In the genomic region with DNA sequence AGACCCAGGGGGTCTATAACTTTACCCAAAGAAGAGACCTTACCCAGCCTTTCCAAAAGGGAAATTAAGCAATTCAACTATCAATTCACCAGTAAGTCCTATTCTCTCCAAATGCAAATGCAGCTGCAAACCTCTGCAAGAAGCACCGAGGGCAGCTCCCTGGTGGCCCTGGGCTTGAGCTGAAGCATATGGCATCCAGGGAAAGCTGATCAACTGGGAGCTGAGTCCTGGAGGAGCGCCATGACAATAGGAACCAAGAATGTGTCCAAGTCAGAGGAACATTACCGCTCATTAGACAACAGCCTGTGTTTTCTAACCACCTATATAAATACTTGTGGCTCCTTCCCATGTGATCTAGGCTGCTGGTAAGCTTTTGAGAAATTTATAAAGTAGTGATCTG, we compare ENCODE assay signal across 21 cellular contexts.
"Had no signal": no experiment of that assay in that cellular context is flagged by ENCODE, and none has a peak within 500 bp of the region (broad histone marks: within the 10 kb centered on the region; RNA-seq: fewer than 3 reads in every experiment).

No MANE protein-coding gene starts in this region.

- H3K9me3 Mint-ChIP-seq: activated CD4-positive, alpha-beta T cell treated with anti-CD3 and anti-CD28 coated beads, Interleukin-2, amount 10 ng/mL, durations not matched to agents 24 days and 14 days; activated CD8-positive, alpha-beta T cell treated with anti-CD3 and anti-CD28 coated beads for 36 hours; activated naive CD8-positive, alpha-beta T cell treated with anti-CD3 and anti-CD28 coated beads, Interleukin-2, amount 50 U/mL, for 24 hours; activated T-cell treated with anti-CD3 and anti-CD28 coated beads, Interleukin-2, amount 50 U/mL, for 4 hours; natural killer cell treated with Interleukin-12 subunit alpha and Interleukin-12 subunit beta and Interleukin-15 and Interleukin-18, amount 100 ng/mL, for 72 hours had no signal

- H3K36me3 Mint-ChIP-seq: activated naive CD4-positive, alpha-beta T cell treated with anti-CD3 and anti-CD28 coated beads, Interleukin-2, amount 10 ng/mL, durations not matched to agents 7 days and 5 days; mesothelial cell of epicardium; natural killer cell treated with Interleukin-12 subunit alpha and Interleukin-12 subunit beta and Interleukin-15 and Interleukin-18, amount 100 ng/mL, for 72 hours had no signal

- H3K4me3 Mint-ChIP-seq: activated CD4-positive, alpha-beta T cell treated with anti-CD3 and anti-CD28 coated beads, Interleukin-2, amount 10 ng/mL, durations not matched to agents 24 days and 14 days; activated CD8-positive, alpha-beta T cell treated with anti-CD3 and anti-CD28 coated beads for 36 hours; activated naive CD4-positive, alpha-beta T cell treated with anti-CD3 and anti-CD28 coated beads, Interleukin-2, amount 10 ng/mL, durations not matched to agents 7 days and 5 days; activated naive CD8-positive, alpha-beta T cell treated with anti-CD3 and anti-CD28 coated beads, Interleukin-2, amount 50 U/mL, for 24 hours; activated T-cell treated with anti-CD3 and anti-CD28 coated beads, Interleukin-2, amount 50 U/mL, for 4 hours; mesothelial cell of epicardium; natural killer cell treated with Interleukin-12 subunit alpha and Interleukin-12 subunit beta and Interleukin-15 and Interleukin-18, amount 100 ng/mL, for 72 hours had no signal

- H3K9ac ChIP-seq: parathyroid adenoma had no signal

- H3K27ac Mint-ChIP-seq: activated CD4-positive, alpha-beta T cell treated with anti-CD3 and anti-CD28 coated beads, Interleukin-2, amount 10 ng/mL, durations not matched to agents 24 days and 14 days; activated CD8-positive, alpha-beta T cell treated with anti-CD3 and anti-CD28 coated beads for 36 hours; activated naive CD4-positive, alpha-beta T cell treated with anti-CD3 and anti-CD28 coated beads, Interleukin-2, amount 10 ng/mL, durations not matched to agents 7 days and 5 days; activated naive CD8-positive, alpha-beta T cell treated with anti-CD3 and anti-CD28 coated beads, Interleukin-2, amount 50 U/mL, for 24 hours; mesothelial cell of epicardium; natural killer cell treated with Interleukin-12 subunit alpha and Interleukin-12 subunit beta and Interleukin-15 and Interleukin-18, amount 100 ng/mL, for 72 hours had no signal

- H3K9me3 ChIP-seq: uterus had no signal

- DNase-seq: activated CD4-positive, CD25-positive, alpha-beta regulatory T cell; activated CD8-positive, alpha-beta T cell treated with anti-CD3 and anti-CD28 coated beads for 36 hours; activated naive CD4-positive, alpha-beta T cell treated with anti-CD3 and anti-CD28 coated beads, Interleukin-2, amount 10 ng/mL, durations not matched to agents 7 days and 5 days; activated naive CD8-positive, alpha-beta T cell treated with anti-CD3 and anti-CD28 coated beads, Interleukin-2, amount 50 U/mL, for 24 hours; activated T-cell treated with anti-CD3 and anti-CD28 coated beads, Interleukin-2, amount 50 U/mL, for 4 hours; aorta; effector CD4-positive, alpha-beta T cell; foreskin keratinocyte; glutamatergic neuron; stimulated activated CD8-positive, alpha-beta memory T cell treated with anti-CD3 and anti-CD28 coated beads, Interleukin-4, amount 100 ng/mL, for 48 hours; stimulated activated naive CD4-positive, alpha-beta T cell treated with Interleukin-2 at 50 U/mL for 16 hours; substantia nigra; T1000; uterus had no signal

- H3K27me3 ChIP-seq: foreskin keratinocyte, tibial nerve, uterus had no signal

- FAIRE-seq: bronchial epithelial cell, keratinocyte had no signal

- H3K27me3 Mint-ChIP-seq: activated CD4-positive, alpha-beta T cell treated with anti-CD3 and anti-CD28 coated beads, Interleukin-2, amount 10 ng/mL, durations not matched to agents 24 days and 14 days had no signal

- H3K4me1 ChIP-seq: foreskin keratinocyte, parathyroid adenoma, tibial nerve, uterus had no signal

- H3K4me3 ChIP-seq: tibial nerve, uterus had no signal

- H3K4me1 Mint-ChIP-seq: activated CD4-positive, alpha-beta T cell treated with anti-CD3 and anti-CD28 coated beads, Interleukin-2, amount 10 ng/mL, durations not matched to agents 24 days and 14 days; activated naive CD4-positive, alpha-beta T cell treated with anti-CD3 and anti-CD28 coated beads, Interleukin-2, amount 10 ng/mL, durations not matched to agents 7 days and 5 days; activated naive CD8-positive, alpha-beta T cell treated with anti-CD3 and anti-CD28 coated beads, Interleukin-2, amount 50 U/mL, for 24 hours; mesothelial cell of epicardium had no signal

- H3K79me2 ChIP-seq: parathyroid adenoma had no signal

- H3K27ac ChIP-seq: foreskin keratinocyte, parathyroid adenoma, tibial nerve, uterus had no signal

- H3K36me3 ChIP-seq: tibial nerve, uterus had no signal

- H2AFZ ChIP-seq: parathyroid adenoma had no signal
